21 cellular contexts compared by ENCODE assay signal in genomic region chr7:157978766-157979165, GRCh38.
"Had no signal": no experiment of that assay in that cellular context is flagged by ENCODE, and none has a peak within 500 bp of the region (broad histone marks: within the 10 kb centered on the region; RNA-seq: fewer than 3 reads in every experiment).

No MANE protein-coding gene starts in this region.

- DNase-seq: activated CD4-positive, alpha-beta T cell treated with anti-CD3 and anti-CD28 coated beads for 1 hour; activated CD8-positive, alpha-beta memory T cell treated with anti-CD3 and anti-CD28 coated beads for 24 hours; activated CD8-positive, alpha-beta memory T cell treated with anti-CD3 and anti-CD28 coated beads, Interleukin-2, amount 50 U/mL, for 48 hours; activated gamma-delta T cell; activated T-cell treated with anti-CD3 and anti-CD28 coated beads, Interleukin-2, amount 50 U/mL, for 48 hours; dermis blood vessel endothelial cell; effector memory CD8-positive, alpha-beta T cell; left ventricle myocardium inferior; occipital lobe; right cardiac atrium; stimulated activated CD4-positive, alpha-beta T cell treated with anti-CD3 and anti-CD28 coated beads, Interleukin-15, amount 100 ng/mL, for 24 hours; stimulated activated CD4-positive, alpha-beta T cell treated with anti-CD3 and anti-CD28 coated beads, Interleukin-2, amount 100 ng/mL, for 48 hours; T-helper 2 cell; uterus; WERI-Rb-1 had no signal

- H3K4me3 Mint-ChIP-seq: activated naive CD8-positive, alpha-beta T cell; effector memory CD8-positive, alpha-beta T cell; stimulated activated naive CD8-positive, alpha-beta T cell treated with anti-CD3 and anti-CD28 coated beads, Interleukin-15, Interleukin-2, amounts not matched to agents 100 ng/mL and 50 ng/mL, for 24 hours had no signal

- H3K4me3 ChIP-seq: hepatocyte, left ventricle myocardium inferior, prostate gland, skin epidermis, tibial nerve, uterus had no signal

- H3K27me3 Mint-ChIP-seq: stimulated activated naive CD8-positive, alpha-beta T cell treated with anti-CD3 and anti-CD28 coated beads, Interleukin-15, Interleukin-2, amounts not matched to agents 100 ng/mL and 50 ng/mL, for 24 hours had no signal

- H3K27ac ChIP-seq: hepatocyte, left ventricle myocardium inferior, prostate gland, skin epidermis, tibial nerve, uterus, WERI-Rb-1 had no signal

- ATAC-seq: effector memory CD8-positive, alpha-beta T cell; right cardiac atrium had no signal

- H3K27ac Mint-ChIP-seq: activated naive CD8-positive, alpha-beta T cell; effector memory CD8-positive, alpha-beta T cell; stimulated activated naive CD8-positive, alpha-beta T cell treated with anti-CD3 and anti-CD28 coated beads, Interleukin-15, Interleukin-2, amounts not matched to agents 100 ng/mL and 50 ng/mL, for 24 hours had no signal
